In the genomic region with DNA sequence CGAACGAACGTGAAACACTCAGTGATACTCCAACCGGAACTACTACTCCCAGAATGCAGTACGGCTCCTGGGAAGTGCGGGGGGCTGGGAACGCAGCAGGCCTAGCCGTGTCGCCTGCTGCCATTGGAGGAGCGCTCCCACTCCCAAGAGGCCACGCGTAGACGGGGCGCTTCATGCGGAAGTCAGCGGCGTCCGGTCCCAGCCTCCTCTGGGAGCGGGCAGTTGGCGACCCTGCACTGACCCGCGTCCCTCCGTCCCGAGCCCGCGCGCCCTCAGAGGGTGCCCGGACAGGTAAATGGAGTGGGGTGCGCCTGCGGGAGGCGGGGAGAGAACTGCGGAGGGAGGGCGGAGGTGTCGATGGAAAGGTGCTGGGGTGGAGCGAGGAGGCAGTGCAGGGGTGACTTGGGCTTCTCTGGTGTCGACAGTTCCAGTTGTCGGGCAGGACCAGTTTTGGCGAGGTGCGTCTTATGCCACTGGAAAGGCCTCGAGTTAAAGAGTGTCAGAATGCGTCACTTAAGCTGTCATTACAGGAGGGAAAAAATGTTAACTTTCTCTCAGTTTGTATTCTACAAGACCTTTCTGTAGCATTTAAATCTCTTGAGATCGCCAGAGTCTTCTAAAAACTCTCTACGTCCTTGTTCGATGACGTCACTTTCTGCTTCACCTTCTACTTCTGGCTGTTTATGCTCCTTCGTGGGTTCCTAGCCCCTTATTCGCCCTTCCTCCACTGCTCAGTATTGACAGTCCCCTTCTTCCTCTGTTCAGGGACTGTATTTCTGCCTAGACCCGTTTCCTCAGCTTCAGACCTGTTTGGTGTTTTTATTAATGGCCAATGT, we compare ENCODE assay signal across 1 cellular context.
TF ChIP-seq lines count a peak whose summit lies in the region.

A gene with protein sequence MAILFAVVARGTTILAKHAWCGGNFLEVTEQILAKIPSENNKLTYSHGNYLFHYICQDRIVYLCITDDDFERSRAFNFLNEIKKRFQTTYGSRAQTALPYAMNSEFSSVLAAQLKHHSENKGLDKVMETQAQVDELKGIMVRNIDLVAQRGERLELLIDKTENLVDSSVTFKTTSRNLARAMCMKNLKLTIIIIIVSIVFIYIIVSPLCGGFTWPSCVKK (plus strand): TSS at position 188 of the 836 bp plus-strand sequence. CDS start 8,122 bp downstream, outside the sequence.

TF ChIP-seq in K562, 482 proteins besides CTCF, POLR2A, EP300 and RAD21 (continued from another document and continues in another):
- peak; percentile 61; the same call in 1 of the 2 replicates for TF ChIP-seq HDAC2 (IDR thresholded peaks at IDR 0.05)
- no peak for TF ChIP-seq RBM25 (IDR thresholded peaks at IDR 0.05; ENCODE audit: low read depth, low read length, severe bottlenecking)
- no peak for TF ChIP-seq PTTG1 (tag; IDR thresholded peaks at IDR 0.05; ENCODE audit: low read depth)
- TF ChIP-seq, protein P1, sequence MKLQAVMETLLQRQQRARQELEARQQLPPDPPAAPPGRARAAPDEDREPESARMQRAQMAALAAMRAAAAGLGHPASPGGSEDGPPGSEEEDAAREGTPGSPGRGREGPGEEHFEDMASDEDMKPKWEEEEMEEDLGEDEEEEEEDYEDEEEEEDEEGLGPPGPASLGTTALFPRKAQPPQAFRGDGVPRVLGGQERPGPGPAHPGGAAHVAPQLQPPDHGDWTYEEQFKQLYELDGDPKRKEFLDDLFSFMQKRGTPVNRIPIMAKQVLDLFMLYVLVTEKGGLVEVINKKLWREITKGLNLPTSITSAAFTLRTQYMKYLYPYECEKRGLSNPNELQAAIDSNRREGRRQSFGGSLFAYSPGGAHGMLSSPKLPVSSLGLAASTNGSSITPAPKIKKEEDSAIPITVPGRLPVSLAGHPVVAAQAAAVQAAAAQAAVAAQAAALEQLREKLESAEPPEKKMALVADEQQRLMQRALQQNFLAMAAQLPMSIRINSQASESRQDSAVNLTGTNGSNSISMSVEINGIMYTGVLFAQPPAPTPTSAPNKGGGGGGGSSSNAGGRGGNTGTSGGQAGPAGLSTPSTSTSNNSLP (IDR thresholded peaks at IDR 0.05; ENCODE audit: borderline replicate concordance, low read depth, low read length) = no peak
- TF ChIP-seq, protein P2, sequence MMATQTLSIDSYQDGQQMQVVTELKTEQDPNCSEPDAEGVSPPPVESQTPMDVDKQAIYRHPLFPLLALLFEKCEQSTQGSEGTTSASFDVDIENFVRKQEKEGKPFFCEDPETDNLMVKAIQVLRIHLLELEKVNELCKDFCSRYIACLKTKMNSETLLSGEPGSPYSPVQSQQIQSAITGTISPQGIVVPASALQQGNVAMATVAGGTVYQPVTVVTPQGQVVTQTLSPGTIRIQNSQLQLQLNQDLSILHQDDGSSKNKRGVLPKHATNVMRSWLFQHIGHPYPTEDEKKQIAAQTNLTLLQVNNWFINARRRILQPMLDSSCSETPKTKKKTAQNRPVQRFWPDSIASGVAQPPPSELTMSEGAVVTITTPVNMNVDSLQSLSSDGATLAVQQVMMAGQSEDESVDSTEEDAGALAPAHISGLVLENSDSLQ (IDR thresholded peaks at IDR 0.05) = no peak
- no peak for TF ChIP-seq MIER1 (IDR thresholded peaks at IDR 0.05; ENCODE audit: low read depth)
- TF ChIP-seq POLR2H (tag; IDR thresholded peaks at IDR 0.05; ENCODE audit: low read depth) = peak; percentile 73
- TF ChIP-seq, protein P3, sequence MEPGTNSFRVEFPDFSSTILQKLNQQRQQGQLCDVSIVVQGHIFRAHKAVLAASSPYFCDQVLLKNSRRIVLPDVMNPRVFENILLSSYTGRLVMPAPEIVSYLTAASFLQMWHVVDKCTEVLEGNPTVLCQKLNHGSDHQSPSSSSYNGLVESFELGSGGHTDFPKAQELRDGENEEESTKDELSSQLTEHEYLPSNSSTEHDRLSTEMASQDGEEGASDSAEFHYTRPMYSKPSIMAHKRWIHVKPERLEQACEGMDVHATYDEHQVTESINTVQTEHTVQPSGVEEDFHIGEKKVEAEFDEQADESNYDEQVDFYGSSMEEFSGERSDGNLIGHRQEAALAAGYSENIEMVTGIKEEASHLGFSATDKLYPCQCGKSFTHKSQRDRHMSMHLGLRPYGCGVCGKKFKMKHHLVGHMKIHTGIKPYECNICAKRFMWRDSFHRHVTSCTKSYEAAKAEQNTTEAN (CRISPR knock-in tag; IDR thresholded peaks at IDR 0.05) = no peak
- peak; percentile 70 for TF ChIP-seq SP1 (CRISPR knock-in tag; IDR thresholded peaks at IDR 0.05)
- TF ChIP-seq SRSF7 (optimal IDR thresholded peaks at IDR 0.05; ENCODE audit: low read depth, low read length) = no peak
- no peak for TF ChIP-seq CBX3 (IDR thresholded peaks at IDR 0.05; ENCODE audit: borderline replicate concordance in 1 of 2, low read length in 2 of 2)
- TF ChIP-seq ZC3H8 (IDR thresholded peaks at IDR 0.05) = no peak
- no peak for TF ChIP-seq NCOA6 (IDR thresholded peaks at IDR 0.05)
- no peak for TF ChIP-seq ZBED1 (IDR thresholded peaks at IDR 0.05)
- TF ChIP-seq ZKSCAN8 (CRISPR knock-in tag; IDR thresholded peaks at IDR 0.05) = no peak
- TF ChIP-seq, protein P4, sequence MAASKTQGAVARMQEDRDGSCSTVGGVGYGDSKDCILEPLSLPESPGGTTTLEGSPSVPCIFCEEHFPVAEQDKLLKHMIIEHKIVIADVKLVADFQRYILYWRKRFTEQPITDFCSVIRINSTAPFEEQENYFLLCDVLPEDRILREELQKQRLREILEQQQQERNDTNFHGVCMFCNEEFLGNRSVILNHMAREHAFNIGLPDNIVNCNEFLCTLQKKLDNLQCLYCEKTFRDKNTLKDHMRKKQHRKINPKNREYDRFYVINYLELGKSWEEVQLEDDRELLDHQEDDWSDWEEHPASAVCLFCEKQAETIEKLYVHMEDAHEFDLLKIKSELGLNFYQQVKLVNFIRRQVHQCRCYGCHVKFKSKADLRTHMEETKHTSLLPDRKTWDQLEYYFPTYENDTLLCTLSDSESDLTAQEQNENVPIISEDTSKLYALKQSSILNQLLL (CRISPR knock-in tag; IDR thresholded peaks at IDR 0.05; ENCODE audit: borderline replicate concordance) = no peak
- no peak for TF ChIP-seq RBM39 (optimal IDR thresholded peaks at IDR 0.05; ENCODE audit: low read depth, low read length)
- no peak for TF ChIP-seq TCF3 (CRISPR knock-in tag; IDR thresholded peaks at IDR 0.05)
- no peak for TF ChIP-seq ZEB2 (IDR thresholded peaks at IDR 0.05)
- no peak for TF ChIP-seq ZZZ3 (IDR thresholded peaks at IDR 0.05)
- TF ChIP-seq ZNF584 (CRISPR knock-in tag; IDR thresholded peaks at IDR 0.05; ENCODE audit: low read depth) = no peak
- TF ChIP-seq, protein P5, sequence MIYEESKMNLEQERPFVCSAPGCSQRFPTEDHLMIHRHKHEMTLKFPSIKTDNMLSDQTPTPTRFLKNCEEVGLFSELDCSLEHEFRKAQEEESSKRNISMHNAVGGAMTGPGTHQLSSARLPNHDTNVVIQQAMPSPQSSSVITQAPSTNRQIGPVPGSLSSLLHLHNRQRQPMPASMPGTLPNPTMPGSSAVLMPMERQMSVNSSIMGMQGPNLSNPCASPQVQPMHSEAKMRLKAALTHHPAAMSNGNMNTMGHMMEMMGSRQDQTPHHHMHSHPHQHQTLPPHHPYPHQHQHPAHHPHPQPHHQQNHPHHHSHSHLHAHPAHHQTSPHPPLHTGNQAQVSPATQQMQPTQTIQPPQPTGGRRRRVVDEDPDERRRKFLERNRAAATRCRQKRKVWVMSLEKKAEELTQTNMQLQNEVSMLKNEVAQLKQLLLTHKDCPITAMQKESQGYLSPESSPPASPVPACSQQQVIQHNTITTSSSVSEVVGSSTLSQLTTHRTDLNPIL (CRISPR knock-in tag; IDR thresholded peaks at IDR 0.05) = no peak
- TF ChIP-seq, protein P6, sequence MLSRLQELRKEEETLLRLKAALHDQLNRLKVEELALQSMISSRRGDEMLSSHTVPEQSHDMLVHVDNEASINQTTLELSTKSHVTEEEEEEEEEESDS (CRISPR knock-in tag; IDR thresholded peaks at IDR 0.05) = no peak
- TF ChIP-seq, protein P7, sequence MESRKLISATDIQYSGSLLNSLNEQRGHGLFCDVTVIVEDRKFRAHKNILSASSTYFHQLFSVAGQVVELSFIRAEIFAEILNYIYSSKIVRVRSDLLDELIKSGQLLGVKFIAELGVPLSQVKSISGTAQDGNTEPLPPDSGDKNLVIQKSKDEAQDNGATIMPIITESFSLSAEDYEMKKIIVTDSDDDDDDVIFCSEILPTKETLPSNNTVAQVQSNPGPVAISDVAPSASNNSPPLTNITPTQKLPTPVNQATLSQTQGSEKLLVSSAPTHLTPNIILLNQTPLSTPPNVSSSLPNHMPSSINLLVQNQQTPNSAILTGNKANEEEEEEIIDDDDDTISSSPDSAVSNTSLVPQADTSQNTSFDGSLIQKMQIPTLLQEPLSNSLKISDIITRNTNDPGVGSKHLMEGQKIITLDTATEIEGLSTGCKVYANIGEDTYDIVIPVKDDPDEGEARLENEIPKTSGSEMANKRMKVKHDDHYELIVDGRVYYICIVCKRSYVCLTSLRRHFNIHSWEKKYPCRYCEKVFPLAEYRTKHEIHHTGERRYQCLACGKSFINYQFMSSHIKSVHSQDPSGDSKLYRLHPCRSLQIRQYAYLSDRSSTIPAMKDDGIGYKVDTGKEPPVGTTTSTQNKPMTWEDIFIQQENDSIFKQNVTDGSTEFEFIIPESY (CRISPR knock-in tag; IDR thresholded peaks at IDR 0.05) = no peak
- peak; percentile 56; the same call in 1 of the 2 replicates for TF ChIP-seq MTA3 (IDR thresholded peaks at IDR 0.05; ENCODE audit: borderline replicate concordance)
- TF ChIP-seq GTF2F1 (IDR thresholded peaks at IDR 0.05; ENCODE audit: low read depth, low read length) = no peak
- TF ChIP-seq SMARCA5 (IDR thresholded peaks at IDR 0.05) = no peak
- TF ChIP-seq, protein P8, sequence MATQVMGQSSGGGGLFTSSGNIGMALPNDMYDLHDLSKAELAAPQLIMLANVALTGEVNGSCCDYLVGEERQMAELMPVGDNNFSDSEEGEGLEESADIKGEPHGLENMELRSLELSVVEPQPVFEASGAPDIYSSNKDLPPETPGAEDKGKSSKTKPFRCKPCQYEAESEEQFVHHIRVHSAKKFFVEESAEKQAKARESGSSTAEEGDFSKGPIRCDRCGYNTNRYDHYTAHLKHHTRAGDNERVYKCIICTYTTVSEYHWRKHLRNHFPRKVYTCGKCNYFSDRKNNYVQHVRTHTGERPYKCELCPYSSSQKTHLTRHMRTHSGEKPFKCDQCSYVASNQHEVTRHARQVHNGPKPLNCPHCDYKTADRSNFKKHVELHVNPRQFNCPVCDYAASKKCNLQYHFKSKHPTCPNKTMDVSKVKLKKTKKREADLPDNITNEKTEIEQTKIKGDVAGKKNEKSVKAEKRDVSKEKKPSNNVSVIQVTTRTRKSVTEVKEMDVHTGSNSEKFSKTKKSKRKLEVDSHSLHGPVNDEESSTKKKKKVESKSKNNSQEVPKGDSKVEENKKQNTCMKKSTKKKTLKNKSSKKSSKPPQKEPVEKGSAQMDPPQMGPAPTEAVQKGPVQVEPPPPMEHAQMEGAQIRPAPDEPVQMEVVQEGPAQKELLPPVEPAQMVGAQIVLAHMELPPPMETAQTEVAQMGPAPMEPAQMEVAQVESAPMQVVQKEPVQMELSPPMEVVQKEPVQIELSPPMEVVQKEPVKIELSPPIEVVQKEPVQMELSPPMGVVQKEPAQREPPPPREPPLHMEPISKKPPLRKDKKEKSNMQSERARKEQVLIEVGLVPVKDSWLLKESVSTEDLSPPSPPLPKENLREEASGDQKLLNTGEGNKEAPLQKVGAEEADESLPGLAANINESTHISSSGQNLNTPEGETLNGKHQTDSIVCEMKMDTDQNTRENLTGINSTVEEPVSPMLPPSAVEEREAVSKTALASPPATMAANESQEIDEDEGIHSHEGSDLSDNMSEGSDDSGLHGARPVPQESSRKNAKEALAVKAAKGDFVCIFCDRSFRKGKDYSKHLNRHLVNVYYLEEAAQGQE (CRISPR knock-in tag; IDR thresholded peaks at IDR 0.05; ENCODE audit: low read depth) = no peak
- TF ChIP-seq, protein P9, sequence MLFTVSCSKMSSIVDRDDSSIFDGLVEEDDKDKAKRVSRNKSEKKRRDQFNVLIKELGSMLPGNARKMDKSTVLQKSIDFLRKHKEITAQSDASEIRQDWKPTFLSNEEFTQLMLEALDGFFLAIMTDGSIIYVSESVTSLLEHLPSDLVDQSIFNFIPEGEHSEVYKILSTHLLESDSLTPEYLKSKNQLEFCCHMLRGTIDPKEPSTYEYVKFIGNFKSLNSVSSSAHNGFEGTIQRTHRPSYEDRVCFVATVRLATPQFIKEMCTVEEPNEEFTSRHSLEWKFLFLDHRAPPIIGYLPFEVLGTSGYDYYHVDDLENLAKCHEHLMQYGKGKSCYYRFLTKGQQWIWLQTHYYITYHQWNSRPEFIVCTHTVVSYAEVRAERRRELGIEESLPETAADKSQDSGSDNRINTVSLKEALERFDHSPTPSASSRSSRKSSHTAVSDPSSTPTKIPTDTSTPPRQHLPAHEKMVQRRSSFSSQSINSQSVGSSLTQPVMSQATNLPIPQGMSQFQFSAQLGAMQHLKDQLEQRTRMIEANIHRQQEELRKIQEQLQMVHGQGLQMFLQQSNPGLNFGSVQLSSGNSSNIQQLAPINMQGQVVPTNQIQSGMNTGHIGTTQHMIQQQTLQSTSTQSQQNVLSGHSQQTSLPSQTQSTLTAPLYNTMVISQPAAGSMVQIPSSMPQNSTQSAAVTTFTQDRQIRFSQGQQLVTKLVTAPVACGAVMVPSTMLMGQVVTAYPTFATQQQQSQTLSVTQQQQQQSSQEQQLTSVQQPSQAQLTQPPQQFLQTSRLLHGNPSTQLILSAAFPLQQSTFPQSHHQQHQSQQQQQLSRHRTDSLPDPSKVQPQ (CRISPR knock-in tag; IDR thresholded peaks at IDR 0.05; ENCODE audit: borderline replicate concordance) = no peak
- no peak for TF ChIP-seq HSF4 (CRISPR knock-in tag; IDR thresholded peaks at IDR 0.05; ENCODE audit: borderline replicate concordance)
- TF ChIP-seq C11orf30 (IDR thresholded peaks at IDR 0.05; ENCODE audit: low read depth) = peak; percentile 83
- no peak for TF ChIP-seq CAMTA2 (CRISPR knock-in tag; conservative IDR thresholded peaks at IDR 0.05)
- TF ChIP-seq MAFG (tag; conservative IDR thresholded peaks at IDR 0.05) = no peak
- TF ChIP-seq NR4A1 (CRISPR knock-in tag; IDR thresholded peaks at IDR 0.05) = no peak
- no peak for TF ChIP-seq NR4A1 (tag; IDR thresholded peaks at IDR 0.05)
- no peak for TF ChIP-seq SETDB1 (IDR thresholded peaks at IDR 0.05; ENCODE audit: low read length)
- no peak for TF ChIP-seq ARID2 (IDR thresholded peaks at IDR 0.05)
- TF ChIP-seq, protein P10, sequence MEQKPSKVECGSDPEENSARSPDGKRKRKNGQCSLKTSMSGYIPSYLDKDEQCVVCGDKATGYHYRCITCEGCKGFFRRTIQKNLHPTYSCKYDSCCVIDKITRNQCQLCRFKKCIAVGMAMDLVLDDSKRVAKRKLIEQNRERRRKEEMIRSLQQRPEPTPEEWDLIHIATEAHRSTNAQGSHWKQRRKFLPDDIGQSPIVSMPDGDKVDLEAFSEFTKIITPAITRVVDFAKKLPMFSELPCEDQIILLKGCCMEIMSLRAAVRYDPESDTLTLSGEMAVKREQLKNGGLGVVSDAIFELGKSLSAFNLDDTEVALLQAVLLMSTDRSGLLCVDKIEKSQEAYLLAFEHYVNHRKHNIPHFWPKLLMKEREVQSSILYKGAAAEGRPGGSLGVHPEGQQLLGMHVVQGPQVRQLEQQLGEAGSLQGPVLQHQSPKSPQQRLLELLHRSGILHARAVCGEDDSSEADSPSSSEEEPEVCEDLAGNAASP (IDR thresholded peaks at IDR 0.05) = no peak
- TF ChIP-seq CREBBP (IDR thresholded peaks at IDR 0.05; ENCODE audit: low read depth, low read length) = no peak
- TF ChIP-seq, protein P11, sequence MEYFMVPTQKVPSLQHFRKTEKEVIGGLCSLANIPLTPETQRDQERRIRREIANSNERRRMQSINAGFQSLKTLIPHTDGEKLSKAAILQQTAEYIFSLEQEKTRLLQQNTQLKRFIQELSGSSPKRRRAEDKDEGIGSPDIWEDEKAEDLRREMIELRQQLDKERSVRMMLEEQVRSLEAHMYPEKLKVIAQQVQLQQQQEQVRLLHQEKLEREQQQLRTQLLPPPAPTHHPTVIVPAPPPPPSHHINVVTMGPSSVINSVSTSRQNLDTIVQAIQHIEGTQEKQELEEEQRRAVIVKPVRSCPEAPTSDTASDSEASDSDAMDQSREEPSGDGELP (CRISPR knock-in tag; IDR thresholded peaks at IDR 0.05; ENCODE audit: borderline replicate concordance) = peak; percentile 76; the same call in 1 of the 2 replicates
- no peak for TF ChIP-seq POLR2AphosphoS2 (IDR thresholded peaks at IDR 0.05; ENCODE audit: low read length)
- no peak for TF ChIP-seq XRCC3 (IDR thresholded peaks at IDR 0.05)
